Comparison of ENCODE assay signal across 1 cellular context in genomic region chr1:1538334-1538733, GRCh38.
TF ChIP-seq lines count a peak whose summit lies in the region.

No MANE protein-coding gene starts in this region.

TF ChIP-seq in neural cell, 6 proteins besides CTCF, POLR2A, EP300 and RAD21:
- TF ChIP-seq EZH2 (IDR thresholded peaks at IDR 0.05; ENCODE audit: borderline replicate concordance, insufficient read depth, low read length, poor library complexity, severe bottlenecking) (no peak), SMC3 (conservative IDR thresholded peaks at IDR 0.05; ENCODE audit: poor library complexity) (no peak), REST (IDR thresholded peaks at IDR 0.05; ENCODE audit: borderline replicate concordance) (no peak), MXI1 (conservative IDR thresholded peaks at IDR 0.05; ENCODE audit: poor library complexity, severe bottlenecking) (no peak), TAF1 (IDR thresholded peaks at IDR 0.05; ENCODE audit: low read depth) (no peak), POLR2AphosphoS5 (IDR thresholded peaks at IDR 0.05) (no peak)
